Comparison of ENCODE assay signal across 22 cellular contexts in the genomic region with DNA sequence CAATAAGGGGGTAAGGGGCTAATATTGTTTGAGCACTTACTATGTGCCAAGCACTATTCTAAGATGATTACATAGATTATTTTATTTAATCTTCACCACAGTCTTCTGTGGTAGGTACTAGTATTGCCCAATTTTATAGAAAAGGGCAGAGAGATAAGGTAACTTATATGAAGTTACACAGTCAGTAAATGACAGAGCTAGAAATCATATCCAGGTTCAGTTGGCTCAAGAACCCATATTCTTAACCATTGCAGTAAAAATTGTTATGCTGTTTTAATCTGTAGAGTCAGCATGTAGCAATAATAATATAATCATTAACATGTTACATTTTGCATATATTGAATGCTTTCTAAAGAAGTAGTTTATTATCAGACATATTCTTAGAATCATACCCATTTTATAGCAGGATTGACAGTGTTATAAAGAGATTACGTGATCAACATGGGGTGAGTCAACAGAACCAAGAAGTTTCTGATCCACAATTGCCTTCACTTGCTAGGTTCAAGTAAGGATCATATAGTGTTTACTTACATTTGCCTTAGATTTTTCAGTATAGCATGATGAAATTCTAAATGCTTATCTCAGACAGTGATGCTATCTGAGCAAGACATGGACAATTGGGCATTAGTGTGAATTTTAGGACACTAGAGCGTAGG. TPM values are rescaled to one million over a fixed set of nuclear protein-coding genes. Genes with fewer than 3 reads are reported as not detected.
A peak's percentile ranks its signal among the peaks of the same experiment; 100 is the strongest.
DNase-seq lines count a peak whose midpoint lies in the region; ATAC-seq, FAIRE-seq and TF ChIP-seq lines count a peak whose summit lies in the region.
"Had no signal": no experiment of that assay in that cellular context is flagged by ENCODE, and none has a peak within 500 bp of the region (broad histone marks: within the 10 kb centered on the region; RNA-seq: fewer than 3 reads in every experiment).

No MANE protein-coding gene starts in this region.

- ATAC-seq in left colon (peak; percentile 73), GM21786 (IDR thresholded peaks at IDR 0.05; ENCODE audit: unreplicated experiment) (no peak)
- ATAC-seq: GM12878 had no signal

- intact Hi-C loops in left colon (cut with DNase I, micrococcal nuclease), result no loop called here
- intact Hi-C loops in transverse colon (cut with DNase I; ENCODE audit: low total_unique reads), result no loop called here

- no peak for TF ChIP-seq POLR2A in GM12891 (IDR thresholded peaks at IDR 0.05; ENCODE audit: low read depth, low read length)
- no peak for TF ChIP-seq POLR2A in transverse colon (IDR thresholded peaks at IDR 0.05)

- H3K36me3 ChIP-seq in transverse colon, result no peaks in the 10 kb centered on the region

- no peak overlapping the region for H3K4me3 ChIP-seq in transverse colon
- H3K4me3 ChIP-seq: BLaER1, GM12878, GM23248 had no signal

- H3K4me1 ChIP-seq in transverse colon, result peaks cover 0 to 54% (median 22%) of the 10 kb centered on the region in 4 donors
- H3K4me1 ChIP-seq: BLaER1 had no signal

- no peak for DNase-seq in GM12891 (ENCODE audit: insufficient read length, low spot score)
- peak; percentile 18 for DNase-seq in OCI-M1 (lab: John Stamatoyannopoulos, UW)
- no peak for DNase-seq in left colon
- DNase-seq in transverse colon, result no peak
- DNase-seq in substantia nigra (lab: John Stamatoyannopoulos, UW), result no peak
- no peak for DNase-seq in NCI-H2107 treated with DMSO at 0.1 percent for 48 hours (lab: John Stamatoyannopoulos, UW; ENCODE audit: unreplicated experiment)
- no peak for DNase-seq in HCEC 1CT
- DNase-seq: Calu3; CD4-positive, CD25-positive, alpha-beta regulatory T cell; COR-L47; DMS153; DND-41; GDM1; GM23248; H9; HFFc6 had no signal

- no peaks in the 10 kb centered on the region for H3K9me3 ChIP-seq in transverse colon
- H3K9me3 ChIP-seq: BLaER1 had no signal

- TF ChIP-seq EP300 in transverse colon (IDR thresholded peaks at IDR 0.05; ENCODE audit: low read depth), result no peak

- FAIRE-seq in GM12891 (lab: Jason Lieb, UNC), result peak; percentile 50
- FAIRE-seq: GM12878, GM18507, H1 had no signal

- peak overlapping the region; percentile 25 to 46 (median 32) for H3K27ac ChIP-seq in transverse colon
- H3K27ac ChIP-seq in substantia nigra (ENCODE audit: low read depth, low read length, poor library complexity, severe bottlenecking), result no peak overlapping the region
- H3K27ac ChIP-seq: BLaER1, C4-2B, GM23248 had no signal

- TF ChIP-seq CTCF in transverse colon (IDR thresholded peaks at IDR 0.05), result no peak

- 60 to 75% methylated on average over 1 to 2 of the region's 2 CpGs for WGBS in transverse colon (ENCODE audit: low coverage in 1 of 2), 2 donors

- in situ Hi-C loops in transverse colon (cut with MboI; ENCODE audit: low pct_ligation_motif_present in 1 of 4, low pct_unique_long_range_greater_than_20kb in 1 of 4, low sequenced_read_pairs in 3 of 4), result no loop called here

- H3K27me3 ChIP-seq in transverse colon, result no peaks in the 10 kb centered on the region
- H3K27me3 ChIP-seq: BLaER1 had no signal

TF ChIP-seq in GM12891, 5 proteins besides CTCF, POLR2A, EP300 and RAD21:
- TF ChIP-seq SPI1 (IDR thresholded peaks at IDR 0.05; ENCODE audit: low read depth, low read length) (no peak), POU2F2 (IDR thresholded peaks at IDR 0.05; ENCODE audit: low read depth, low read length) (no peak), TAF1 (IDR thresholded peaks at IDR 0.05; ENCODE audit: low read depth, low read length) (no peak), POLR2AphosphoS5 (IDR thresholded peaks at IDR 0.05; ENCODE audit: low read depth, low read length) (no peak), PAX5 (IDR thresholded peaks at IDR 0.05; ENCODE audit: insufficient read depth, low read length, severe bottlenecking) (no peak)

RNA-seq across cellular contexts. Expression of gene CSTPP1, which starts 46.4 kb away (rescaled TPM):
- polyA plus RNA-seq in GM12891 (2012; ENCODE audit: low read depth, missing spikeins), result 27.1 TPM
- total RNA-seq in left colon (10 to 100 TPM; 27.7 to 34.8 TPM), transverse colon (10 to 100 TPM; 18.3 to 27.0 (median 24.6) TPM)
